Comparison of ENCODE assay signal across 1 cellular context in the genomic region with DNA sequence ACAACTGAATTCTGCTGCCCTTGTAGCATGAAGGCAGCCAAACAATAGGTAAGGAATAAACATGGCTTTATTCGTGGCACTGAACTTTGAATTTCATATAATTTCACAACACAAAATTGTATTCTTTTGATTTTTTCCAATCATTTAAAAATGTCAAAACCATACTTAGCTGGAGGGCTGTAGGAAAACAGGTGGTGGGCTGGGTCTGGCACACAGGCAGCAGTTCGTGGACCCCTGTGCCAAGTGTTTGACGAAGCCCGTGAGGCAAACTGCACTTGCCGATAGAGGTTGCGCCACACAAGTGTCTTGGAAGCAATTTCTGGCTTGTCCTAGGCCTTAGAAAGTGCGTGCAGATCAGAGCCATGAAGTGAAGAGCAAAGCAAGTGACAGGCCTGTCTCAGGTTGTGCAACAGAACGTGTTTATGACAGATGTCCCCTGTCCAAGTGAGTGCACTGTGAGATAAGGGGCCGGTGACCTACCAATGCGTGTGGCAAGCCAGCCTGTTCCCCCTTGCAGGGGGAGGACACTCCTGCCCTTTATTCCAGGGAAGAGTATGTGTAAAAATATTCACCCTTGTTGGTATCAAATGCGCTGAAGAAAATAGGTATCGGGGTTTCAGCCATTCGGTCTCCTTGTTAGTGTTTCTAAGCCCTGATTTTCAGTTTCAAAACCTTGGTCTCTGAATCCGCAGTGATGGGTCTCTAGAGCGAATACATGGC.
TF ChIP-seq lines count a peak whose summit lies in the region.

No MANE protein-coding gene starts in this region.

TF ChIP-seq in K562, 482 proteins besides CTCF, POLR2A, EP300 and RAD21 (continued from another document and continues in another):
- TF ChIP-seq, protein P1, sequence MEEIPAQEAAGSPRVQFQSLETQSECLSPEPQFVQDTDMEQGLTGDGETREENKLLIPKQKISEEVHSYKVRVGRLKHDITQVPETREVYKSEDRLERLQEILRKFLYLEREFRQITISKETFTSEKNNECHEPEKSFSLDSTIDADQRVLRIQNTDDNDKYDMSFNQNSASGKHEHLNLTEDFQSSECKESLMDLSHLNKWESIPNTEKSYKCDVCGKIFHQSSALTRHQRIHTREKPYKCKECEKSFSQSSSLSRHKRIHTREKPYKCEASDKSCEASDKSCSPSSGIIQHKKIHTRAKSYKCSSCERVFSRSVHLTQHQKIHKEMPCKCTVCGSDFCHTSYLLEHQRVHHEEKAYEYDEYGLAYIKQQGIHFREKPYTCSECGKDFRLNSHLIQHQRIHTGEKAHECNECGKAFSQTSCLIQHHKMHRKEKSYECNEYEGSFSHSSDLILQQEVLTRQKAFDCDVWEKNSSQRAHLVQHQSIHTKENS (CRISPR knock-in tag; IDR thresholded peaks at IDR 0.05), result no peak
- no peak for TF ChIP-seq ETV1 (tag; conservative IDR thresholded peaks at IDR 0.05; ENCODE audit: low read depth)
- TF ChIP-seq GABPA (tag; conservative IDR thresholded peaks at IDR 0.05; ENCODE audit: low read depth), result peak; percentile 16; the same call in 1 of the 2 replicates
- TF ChIP-seq SNIP1 (IDR thresholded peaks at IDR 0.05; ENCODE audit: low read depth), result no peak
- TF ChIP-seq, protein P2, sequence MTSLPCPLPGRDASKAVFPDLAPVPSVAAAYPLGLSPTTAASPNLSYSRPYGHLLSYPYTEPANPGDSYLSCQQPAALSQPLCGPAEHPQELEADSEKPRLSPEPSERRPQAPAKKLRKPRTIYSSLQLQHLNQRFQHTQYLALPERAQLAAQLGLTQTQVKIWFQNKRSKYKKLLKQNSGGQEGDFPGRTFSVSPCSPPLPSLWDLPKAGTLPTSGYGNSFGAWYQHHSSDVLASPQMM (CRISPR knock-in tag; IDR thresholded peaks at IDR 0.05), result no peak
- no peak for TF ChIP-seq ZNF41 (CRISPR knock-in tag; conservative IDR thresholded peaks at IDR 0.05)
- no peak for TF ChIP-seq PCBP1 (IDR thresholded peaks at IDR 0.05; ENCODE audit: low read depth, low read length, poor library complexity, severe bottlenecking)
- TF ChIP-seq CREM (IDR thresholded peaks at IDR 0.05; ENCODE audit: low read depth), result peak; percentile 88
- TF ChIP-seq EP400 (IDR thresholded peaks at IDR 0.05), result peak; percentile 56
- TF ChIP-seq, protein P3, sequence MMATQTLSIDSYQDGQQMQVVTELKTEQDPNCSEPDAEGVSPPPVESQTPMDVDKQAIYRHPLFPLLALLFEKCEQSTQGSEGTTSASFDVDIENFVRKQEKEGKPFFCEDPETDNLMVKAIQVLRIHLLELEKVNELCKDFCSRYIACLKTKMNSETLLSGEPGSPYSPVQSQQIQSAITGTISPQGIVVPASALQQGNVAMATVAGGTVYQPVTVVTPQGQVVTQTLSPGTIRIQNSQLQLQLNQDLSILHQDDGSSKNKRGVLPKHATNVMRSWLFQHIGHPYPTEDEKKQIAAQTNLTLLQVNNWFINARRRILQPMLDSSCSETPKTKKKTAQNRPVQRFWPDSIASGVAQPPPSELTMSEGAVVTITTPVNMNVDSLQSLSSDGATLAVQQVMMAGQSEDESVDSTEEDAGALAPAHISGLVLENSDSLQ (IDR thresholded peaks at IDR 0.05), result peak; percentile 93
- no peak for TF ChIP-seq HEY1 (CRISPR knock-in tag; IDR thresholded peaks at IDR 0.05; ENCODE audit: borderline replicate concordance)
- TF ChIP-seq PTRF (tag; IDR thresholded peaks at IDR 0.05), result no peak
- no peak for TF ChIP-seq ZSCAN32 (CRISPR knock-in tag; IDR thresholded peaks at IDR 0.05)
- TF ChIP-seq PYGO2 (tag; IDR thresholded peaks at IDR 0.05), result no peak
- TF ChIP-seq POLR2B (IDR thresholded peaks at IDR 0.05; ENCODE audit: low read depth, partially characterized antibody), result no peak
- TF ChIP-seq SP2 (IDR thresholded peaks at IDR 0.05; ENCODE audit: extremely low read depth, low read depth, low read length, poor library complexity, severe bottlenecking), result no peak
- TF ChIP-seq HNRNPUL1 (IDR thresholded peaks at IDR 0.05; ENCODE audit: low read length), result no peak
- peak; percentile 80 for TF ChIP-seq PHB2 (IDR thresholded peaks at IDR 0.05; ENCODE audit: low read depth)
- no peak for TF ChIP-seq KAT2B (IDR thresholded peaks at IDR 0.05; ENCODE audit: low read depth, low read length)
- TF ChIP-seq, protein P4, sequence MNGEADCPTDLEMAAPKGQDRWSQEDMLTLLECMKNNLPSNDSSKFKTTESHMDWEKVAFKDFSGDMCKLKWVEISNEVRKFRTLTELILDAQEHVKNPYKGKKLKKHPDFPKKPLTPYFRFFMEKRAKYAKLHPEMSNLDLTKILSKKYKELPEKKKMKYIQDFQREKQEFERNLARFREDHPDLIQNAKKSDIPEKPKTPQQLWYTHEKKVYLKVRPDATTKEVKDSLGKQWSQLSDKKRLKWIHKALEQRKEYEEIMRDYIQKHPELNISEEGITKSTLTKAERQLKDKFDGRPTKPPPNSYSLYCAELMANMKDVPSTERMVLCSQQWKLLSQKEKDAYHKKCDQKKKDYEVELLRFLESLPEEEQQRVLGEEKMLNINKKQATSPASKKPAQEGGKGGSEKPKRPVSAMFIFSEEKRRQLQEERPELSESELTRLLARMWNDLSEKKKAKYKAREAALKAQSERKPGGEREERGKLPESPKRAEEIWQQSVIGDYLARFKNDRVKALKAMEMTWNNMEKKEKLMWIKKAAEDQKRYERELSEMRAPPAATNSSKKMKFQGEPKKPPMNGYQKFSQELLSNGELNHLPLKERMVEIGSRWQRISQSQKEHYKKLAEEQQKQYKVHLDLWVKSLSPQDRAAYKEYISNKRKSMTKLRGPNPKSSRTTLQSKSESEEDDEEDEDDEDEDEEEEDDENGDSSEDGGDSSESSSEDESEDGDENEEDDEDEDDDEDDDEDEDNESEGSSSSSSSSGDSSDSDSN (IDR thresholded peaks at IDR 0.05; ENCODE audit: borderline replicate concordance in 1 of 2, low read depth in 2 of 2, low read length in 2 of 2), result peak; percentile 46 to 51; a peak in 1 of 4 replicates
- TF ChIP-seq, protein P5, sequence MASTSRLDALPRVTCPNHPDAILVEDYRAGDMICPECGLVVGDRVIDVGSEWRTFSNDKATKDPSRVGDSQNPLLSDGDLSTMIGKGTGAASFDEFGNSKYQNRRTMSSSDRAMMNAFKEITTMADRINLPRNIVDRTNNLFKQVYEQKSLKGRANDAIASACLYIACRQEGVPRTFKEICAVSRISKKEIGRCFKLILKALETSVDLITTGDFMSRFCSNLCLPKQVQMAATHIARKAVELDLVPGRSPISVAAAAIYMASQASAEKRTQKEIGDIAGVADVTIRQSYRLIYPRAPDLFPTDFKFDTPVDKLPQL (IDR thresholded peaks at IDR 0.05; ENCODE audit: extremely low read depth, insufficient read length), result no peak
- 0 out of 2 replicates have a peak, but pooled peaks have one; percentile 66 for TF ChIP-seq SMAD3 (CRISPR knock-in tag; conservative IDR thresholded peaks at IDR 0.05)
- no peak for TF ChIP-seq SRSF9 (IDR thresholded peaks at IDR 0.05; ENCODE audit: borderline replicate concordance, low read depth, low read length)
- TF ChIP-seq, protein P6, sequence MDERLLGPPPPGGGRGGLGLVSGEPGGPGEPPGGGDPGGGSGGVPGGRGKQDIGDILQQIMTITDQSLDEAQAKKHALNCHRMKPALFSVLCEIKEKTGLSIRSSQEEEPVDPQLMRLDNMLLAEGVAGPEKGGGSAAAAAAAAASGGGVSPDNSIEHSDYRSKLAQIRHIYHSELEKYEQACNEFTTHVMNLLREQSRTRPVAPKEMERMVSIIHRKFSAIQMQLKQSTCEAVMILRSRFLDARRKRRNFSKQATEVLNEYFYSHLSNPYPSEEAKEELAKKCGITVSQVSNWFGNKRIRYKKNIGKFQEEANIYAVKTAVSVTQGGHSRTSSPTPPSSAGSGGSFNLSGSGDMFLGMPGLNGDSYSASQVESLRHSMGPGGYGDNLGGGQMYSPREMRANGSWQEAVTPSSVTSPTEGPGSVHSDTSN (CRISPR knock-in tag; IDR thresholded peaks at IDR 0.05; ENCODE audit: low read depth), result no peak; the same call in 1 of the 2 replicates
- TF ChIP-seq, protein P6 (tag; conservative IDR thresholded peaks at IDR 0.05; ENCODE audit: low read depth), result peak; percentile 95
- no peak for TF ChIP-seq SLC30A9 (CRISPR knock-in tag; IDR thresholded peaks at IDR 0.05)
- TF ChIP-seq, protein P7, sequence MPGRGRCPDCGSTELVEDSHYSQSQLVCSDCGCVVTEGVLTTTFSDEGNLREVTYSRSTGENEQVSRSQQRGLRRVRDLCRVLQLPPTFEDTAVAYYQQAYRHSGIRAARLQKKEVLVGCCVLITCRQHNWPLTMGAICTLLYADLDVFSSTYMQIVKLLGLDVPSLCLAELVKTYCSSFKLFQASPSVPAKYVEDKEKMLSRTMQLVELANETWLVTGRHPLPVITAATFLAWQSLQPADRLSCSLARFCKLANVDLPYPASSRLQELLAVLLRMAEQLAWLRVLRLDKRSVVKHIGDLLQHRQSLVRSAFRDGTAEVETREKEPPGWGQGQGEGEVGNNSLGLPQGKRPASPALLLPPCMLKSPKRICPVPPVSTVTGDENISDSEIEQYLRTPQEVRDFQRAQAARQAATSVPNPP (IDR thresholded peaks at IDR 0.05; ENCODE audit: borderline replicate concordance, insufficient read depth, insufficient read length), result no peak
- TF ChIP-seq, protein P8, sequence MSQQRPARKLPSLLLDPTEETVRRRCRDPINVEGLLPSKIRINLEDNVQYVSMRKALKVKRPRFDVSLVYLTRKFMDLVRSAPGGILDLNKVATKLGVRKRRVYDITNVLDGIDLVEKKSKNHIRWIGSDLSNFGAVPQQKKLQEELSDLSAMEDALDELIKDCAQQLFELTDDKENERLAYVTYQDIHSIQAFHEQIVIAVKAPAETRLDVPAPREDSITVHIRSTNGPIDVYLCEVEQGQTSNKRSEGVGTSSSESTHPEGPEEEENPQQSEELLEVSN (IDR thresholded peaks at IDR 0.05; ENCODE audit: borderline replicate concordance in 1 of 2, extremely low read depth in 1 of 2, insufficient read depth in 1 of 2, insufficient read length in 1 of 2, low read depth in 1 of 2, low read length in 1 of 2, poor library complexity in 1 of 2, severe bottlenecking in 1 of 2), result peak in 1 of 2 experiments; percentile 32
- TF ChIP-seq, protein P9, sequence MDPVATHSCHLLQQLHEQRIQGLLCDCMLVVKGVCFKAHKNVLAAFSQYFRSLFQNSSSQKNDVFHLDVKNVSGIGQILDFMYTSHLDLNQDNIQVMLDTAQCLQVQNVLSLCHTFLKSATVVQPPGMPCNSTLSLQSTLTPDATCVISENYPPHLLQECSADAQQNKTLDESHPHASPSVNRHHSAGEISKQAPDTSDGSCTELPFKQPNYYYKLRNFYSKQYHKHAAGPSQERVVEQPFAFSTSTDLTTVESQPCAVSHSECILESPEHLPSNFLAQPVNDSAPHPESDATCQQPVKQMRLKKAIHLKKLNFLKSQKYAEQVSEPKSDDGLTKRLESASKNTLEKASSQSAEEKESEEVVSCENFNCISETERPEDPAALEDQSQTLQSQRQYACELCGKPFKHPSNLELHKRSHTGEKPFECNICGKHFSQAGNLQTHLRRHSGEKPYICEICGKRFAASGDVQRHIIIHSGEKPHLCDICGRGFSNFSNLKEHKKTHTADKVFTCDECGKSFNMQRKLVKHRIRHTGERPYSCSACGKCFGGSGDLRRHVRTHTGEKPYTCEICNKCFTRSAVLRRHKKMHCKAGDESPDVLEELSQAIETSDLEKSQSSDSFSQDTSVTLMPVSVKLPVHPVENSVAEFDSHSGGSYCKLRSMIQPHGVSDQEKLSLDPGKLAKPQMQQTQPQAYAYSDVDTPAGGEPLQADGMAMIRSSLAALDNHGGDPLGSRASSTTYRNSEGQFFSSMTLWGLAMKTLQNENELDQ (CRISPR knock-in tag; IDR thresholded peaks at IDR 0.05; ENCODE audit: borderline replicate concordance), result no peak
- no peak for TF ChIP-seq SMARCA5 (IDR thresholded peaks at IDR 0.05)
- no peak for TF ChIP-seq ZNF134 (CRISPR knock-in tag; conservative IDR thresholded peaks at IDR 0.05)
- TF ChIP-seq HNRNPL (IDR thresholded peaks at IDR 0.05; ENCODE audit: low read depth, low read length), result no peak
- TF ChIP-seq ILK (tag; IDR thresholded peaks at IDR 0.05; ENCODE audit: borderline replicate concordance, low read depth), result no peak
- no peak for TF ChIP-seq ZNF3 (CRISPR knock-in tag; IDR thresholded peaks at IDR 0.05)
- no peak for TF ChIP-seq ELF1 (tag; IDR thresholded peaks at IDR 0.05)
- TF ChIP-seq, protein P10, sequence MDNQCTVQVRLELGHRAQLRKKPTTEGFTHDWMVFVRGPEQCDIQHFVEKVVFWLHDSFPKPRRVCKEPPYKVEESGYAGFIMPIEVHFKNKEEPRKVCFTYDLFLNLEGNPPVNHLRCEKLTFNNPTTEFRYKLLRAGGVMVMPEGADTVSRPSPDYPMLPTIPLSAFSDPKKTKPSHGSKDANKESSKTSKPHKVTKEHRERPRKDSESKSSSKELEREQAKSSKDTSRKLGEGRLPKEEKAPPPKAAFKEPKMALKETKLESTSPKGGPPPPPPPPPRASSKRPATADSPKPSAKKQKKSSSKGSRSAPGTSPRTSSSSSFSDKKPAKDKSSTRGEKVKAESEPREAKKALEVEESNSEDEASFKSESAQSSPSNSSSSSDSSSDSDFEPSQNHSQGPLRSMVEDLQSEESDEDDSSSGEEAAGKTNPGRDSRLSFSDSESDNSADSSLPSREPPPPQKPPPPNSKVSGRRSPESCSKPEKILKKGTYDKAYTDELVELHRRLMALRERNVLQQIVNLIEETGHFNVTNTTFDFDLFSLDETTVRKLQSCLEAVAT (IDR thresholded peaks at IDR 0.05), result no peak; a peak in 1 of 4 replicates
- TF ChIP-seq SRF (CRISPR knock-in tag; IDR thresholded peaks at IDR 0.05), result no peak
- TF ChIP-seq NCOA2 (IDR thresholded peaks at IDR 0.05; ENCODE audit: partially characterized antibody in 2 of 2), result no peak
- no peak for TF ChIP-seq PHTF2 (CRISPR knock-in tag; IDR thresholded peaks at IDR 0.05)
- TF ChIP-seq FOXJ3 (CRISPR knock-in tag; IDR thresholded peaks at IDR 0.05), result no peak
- no peak for TF ChIP-seq ZNF79 (CRISPR knock-in tag; IDR thresholded peaks at IDR 0.05; ENCODE audit: low read depth)
- no peak for TF ChIP-seq MAFF (IDR thresholded peaks at IDR 0.05; ENCODE audit: low read length)
- TF ChIP-seq, protein P11, sequence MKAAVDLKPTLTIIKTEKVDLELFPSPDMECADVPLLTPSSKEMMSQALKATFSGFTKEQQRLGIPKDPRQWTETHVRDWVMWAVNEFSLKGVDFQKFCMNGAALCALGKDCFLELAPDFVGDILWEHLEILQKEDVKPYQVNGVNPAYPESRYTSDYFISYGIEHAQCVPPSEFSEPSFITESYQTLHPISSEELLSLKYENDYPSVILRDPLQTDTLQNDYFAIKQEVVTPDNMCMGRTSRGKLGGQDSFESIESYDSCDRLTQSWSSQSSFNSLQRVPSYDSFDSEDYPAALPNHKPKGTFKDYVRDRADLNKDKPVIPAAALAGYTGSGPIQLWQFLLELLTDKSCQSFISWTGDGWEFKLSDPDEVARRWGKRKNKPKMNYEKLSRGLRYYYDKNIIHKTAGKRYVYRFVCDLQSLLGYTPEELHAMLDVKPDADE (conservative IDR thresholded peaks at IDR 0.05; ENCODE audit: control insufficient read depth, low read depth, low read length), result 0 out of 2 replicates have a peak, but pooled peaks have one; percentile 64
